8 cellular contexts compared by ENCODE assay signal in the genomic region with DNA sequence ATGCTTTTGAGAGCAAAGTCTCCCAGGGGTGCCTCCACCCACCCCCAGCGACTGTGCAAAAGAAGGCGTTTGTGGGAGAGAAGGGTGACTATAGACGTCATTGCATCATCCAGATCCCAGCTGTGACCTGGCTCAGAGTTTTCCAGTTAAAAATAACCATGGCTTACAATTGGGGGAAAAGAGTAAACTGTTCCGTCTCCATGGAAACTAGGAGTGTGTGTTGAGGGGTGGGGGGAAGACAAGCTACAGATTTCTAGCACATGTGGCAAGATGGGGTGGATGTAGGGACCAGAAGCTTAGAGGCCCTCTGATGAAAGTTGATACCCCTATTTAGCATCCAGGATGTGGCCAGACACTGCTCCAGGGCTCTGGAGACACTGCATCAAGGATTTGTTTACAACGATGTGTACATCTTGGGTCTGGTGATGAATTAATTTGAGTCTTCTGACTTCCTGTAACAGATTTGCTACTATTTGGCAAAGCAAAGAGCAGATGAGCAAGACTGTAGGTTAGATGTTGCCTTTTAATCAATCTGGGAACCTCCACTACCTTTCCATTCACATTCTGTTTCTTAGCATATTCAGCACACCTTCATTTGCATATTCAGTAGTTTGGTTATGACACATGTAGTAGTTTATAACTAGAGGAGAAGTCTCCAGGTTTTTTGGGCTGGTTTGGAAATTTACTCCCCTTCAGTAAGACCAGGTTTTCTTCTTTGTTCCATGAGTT. TPM values are rescaled to one million over a fixed set of nuclear protein-coding genes. Genes with fewer than 3 reads are reported as not detected.
DNase-seq lines count a peak whose midpoint lies in the region; ATAC-seq and TF ChIP-seq lines count a peak whose summit lies in the region.

No MANE protein-coding gene starts in this region.

- POLR2A ChIA-PET in T-cell (lab: Charles Lee), result no interaction called here

- H3K4me3 ChIP-seq in MG63, result no peak overlapping the region
- H3K4me3 ChIP-seq in brain microvascular endothelial cell (ENCODE audit: low read depth, low read length), result no peak overlapping the region

- DNase-seq in DMS 273 (lab: John Stamatoyannopoulos, UW; ENCODE audit: unreplicated experiment) (peak; percentile 96), MG63 (peak; percentile 45), brain microvascular endothelial cell (peak; percentile 81), neural crest cell (ENCODE audit: low read depth, low spot score) (no peak), T-cell (no peak), HPDE6-E6E7 (ENCODE audit: extremely low spot score) (no peak)
- DNase-seq in activated CD4-positive, CD25-positive, alpha-beta regulatory T cell (lab: John Stamatoyannopoulos, UW), result no peak

- in situ Hi-C loops in brain microvascular endothelial cell (cut with HindIII; ENCODE audit: low pct_ligation_motif_present, low sequenced_read_pairs), result no loop called here

- peak overlapping the region; percentile 44 for H3K27ac ChIP-seq in brain microvascular endothelial cell

- H3K36me3 Mint-ChIP-seq in neural crest cell (ENCODE audit: low read depth) (peaks cover 6% of the 10 kb centered on the region), T-cell (peaks cover 10% of the 10 kb centered on the region)

- H3K27me3 Mint-ChIP-seq in neural crest cell (ENCODE audit: low read depth), result peaks cover 7% of the 10 kb centered on the region
- no peaks in the 10 kb centered on the region for H3K27me3 Mint-ChIP-seq in T-cell

- ATAC-seq in T-cell (replicated peaks in 1 of 4), result no peak
- no peak for ATAC-seq in HG02610 (IDR thresholded peaks at IDR 0.05; ENCODE audit: unreplicated experiment)

- H3K27ac Mint-ChIP-seq in neural crest cell (ENCODE audit: unreplicated experiment), result no peak overlapping the region
- H3K27ac Mint-ChIP-seq in T-cell, result no peak overlapping the region

- peak overlapping the region; percentile 17 for H3K4me3 Mint-ChIP-seq in neural crest cell
- no peak overlapping the region for H3K4me3 Mint-ChIP-seq in T-cell

- TF ChIP-seq CTCF in brain microvascular endothelial cell (IDR thresholded peaks at IDR 0.05; ENCODE audit: low read depth, low read length, missing control alignments) (no peak), neural crest cell (conservative IDR thresholded peaks at IDR 0.05) (no peak)

- no peaks in the 10 kb centered on the region for H3K9me3 ChIP-seq in MG63

- H3K27me3 ChIP-seq in MG63 (no peaks in the 10 kb centered on the region), brain microvascular endothelial cell (replicated peaks) (no peaks in the 10 kb centered on the region)

- H3K9me3 Mint-ChIP-seq in neural crest cell (no peaks in the 10 kb centered on the region), T-cell (no peaks in the 10 kb centered on the region)

- peaks cover 14% of the 10 kb centered on the region for H3K36me3 ChIP-seq in MG63
- H3K36me3 ChIP-seq in brain microvascular endothelial cell (replicated peaks), result no peaks in the 10 kb centered on the region

- CTCF ChIA-PET in T-cell (lab: Charles Lee), result no interaction called here

- peaks cover 23% of the 10 kb centered on the region for H3K4me1 Mint-ChIP-seq in neural crest cell
- peaks cover 6% of the 10 kb centered on the region in 3 donors for H3K4me1 Mint-ChIP-seq in T-cell

RNA-seq across cellular contexts. Expression of a gene that starts 6.2 kb away (rescaled TPM):
- total RNA-seq in MG63 (2014; rRNA removed; shearing (Covaris generic); ENCODE audit: low replicate concordance), result 86.6 and 86.9 TPM in 2 replicates
- 21.0 and 21.5 TPM in 2 replicates for total RNA-seq in neural crest cell
- total RNA-seq in T-cell, result 1 to 10 TPM; 4.0 to 9.6 (median 5.4) TPM

Comparison
In these comparisons a context has a peak if more than half of its experiments do, and no peak if none do; other contexts are left out.
1. DNase-seq: peak in DMS 273 (single experiment), MG63 (single experiment) and brain microvascular endothelial cell (single experiment); none in neural crest cell (single experiment), activated CD4-positive, CD25-positive, alpha-beta regulatory T cell (0 of 4), T-cell (0 of 34) and HPDE6-E6E7 (single experiment).